In the genomic region with DNA sequence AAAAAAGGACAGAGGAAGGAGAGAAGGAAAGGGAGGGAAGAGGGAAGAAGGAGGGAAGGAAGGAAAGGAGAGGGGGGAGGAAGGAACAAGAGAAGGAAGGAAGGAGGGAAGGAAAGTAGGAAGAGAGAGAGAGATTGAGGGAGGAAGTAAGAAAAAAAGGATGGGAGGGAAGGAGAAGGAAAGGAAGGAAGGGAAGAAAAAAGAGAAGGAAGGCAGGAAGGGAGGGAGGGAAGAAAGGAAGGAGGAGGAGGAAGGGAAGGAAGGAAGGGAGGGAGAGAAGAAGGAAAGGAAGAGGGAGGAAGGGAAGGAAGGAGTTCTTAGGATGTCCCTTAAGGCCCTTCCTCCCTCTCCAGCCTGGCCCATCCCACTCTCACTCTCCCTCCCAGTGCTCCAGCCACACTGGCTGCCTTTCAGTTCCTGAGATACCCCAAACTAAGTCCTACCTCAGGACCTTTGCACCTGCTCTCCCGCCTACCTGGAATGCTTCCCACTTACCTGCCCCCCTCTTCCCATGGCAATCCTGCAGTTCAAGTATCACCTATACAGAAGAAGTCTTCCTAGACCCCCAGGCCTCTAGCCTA, we compare ENCODE assay signal across 33 cellular contexts. TPM values are rescaled to one million over a fixed set of nuclear protein-coding genes. Genes with fewer than 3 reads are reported as not detected.
"Had no signal": no experiment of that assay in that cellular context is flagged by ENCODE, and none has a peak within 500 bp of the region (broad histone marks: within the 10 kb centered on the region; RNA-seq: fewer than 3 reads in every experiment).

No MANE protein-coding gene starts in this region.

- H3K36me3 ChIP-seq: colonic mucosa, esophagus muscularis mucosa, gastroesophageal sphincter, heart left ventricle, neutrophil, pancreas, right lobe of liver, suprapubic skin, transverse colon, upper lobe of right lung, vagina had no signal

- H3K9me3 Mint-ChIP-seq: dendritic cell treated with granulocyte-macrophage colony-stimulating factor and Interleukin-4, amounts not matched to agents 40 ng/mL and 50 ng/mL, for 4 days; endodermal cell; mesothelial cell of epicardium; natural killer cell treated with Interleukin-12 subunit alpha and Interleukin-12 subunit beta and Interleukin-15 and Interleukin-18, amount 100 ng/mL, for 72 hours; stimulated activated naive CD8-positive, alpha-beta T cell treated with anti-CD3 and anti-CD28 coated beads, Interleukin-15, amount 100 ng/mL, for 72 hours had no signal

- H3K4me1 ChIP-seq: colonic mucosa, foreskin keratinocyte, gastroesophageal sphincter, right lobe of liver, upper lobe of right lung had no signal

- H3K27ac Mint-ChIP-seq: dendritic cell treated with granulocyte-macrophage colony-stimulating factor and Interleukin-4, amounts not matched to agents 40 ng/mL and 50 ng/mL, for 4 days; endodermal cell; memory B cell; mesothelial cell of epicardium; naive B cell; natural killer cell treated with Interleukin-12 subunit alpha and Interleukin-12 subunit beta and Interleukin-15 and Interleukin-18, amount 100 ng/mL, for 72 hours; stimulated activated naive CD8-positive, alpha-beta T cell treated with anti-CD3 and anti-CD28 coated beads, Interleukin-15, amount 100 ng/mL, for 72 hours had no signal

- ATAC-seq: foreskin keratinocyte; gastroesophageal sphincter; heart left ventricle; left lobe of liver; mucosa of descending colon; natural killer cell treated with Interleukin-12 subunit alpha and Interleukin-12 subunit beta and Interleukin-15 and Interleukin-18, amount 100 ng/mL, for 72 hours; pancreas; right lobe of liver; stimulated activated naive CD8-positive, alpha-beta T cell treated with anti-CD3 and anti-CD28 coated beads, Interleukin-15, amount 100 ng/mL, for 72 hours; upper lobe of right lung had no signal

- H3K4me2 ChIP-seq: hepatocyte, smooth muscle cell had no signal

- H2AFZ ChIP-seq: hepatocyte had no signal

- FAIRE-seq: kidney, pancreas had no signal

- H3K27me3 ChIP-seq: colonic mucosa, hepatocyte, pancreas, right lobe of liver, vagina had no signal

- H3K9me3 ChIP-seq: colonic mucosa, esophagus muscularis mucosa, gastroesophageal sphincter, heart left ventricle, mucosa of descending colon, neutrophil, pancreas, right lobe of liver, suprapubic skin, transverse colon, upper lobe of right lung, vagina had no signal

- H3K36me3 Mint-ChIP-seq: mesothelial cell of epicardium; natural killer cell treated with Interleukin-12 subunit alpha and Interleukin-12 subunit beta and Interleukin-15 and Interleukin-18, amount 100 ng/mL, for 72 hours had no signal

- H3K4me3 ChIP-seq: colonic mucosa, esophagus muscularis mucosa, gastroesophageal sphincter, heart left ventricle, hepatocyte, lung, mucosa of descending colon, pancreas, right lobe of liver, smooth muscle cell, suprapubic skin, transverse colon, upper lobe of right lung, vagina had no signal

- H3K4me3 Mint-ChIP-seq: dendritic cell treated with granulocyte-macrophage colony-stimulating factor and Interleukin-4, amounts not matched to agents 40 ng/mL and 50 ng/mL, for 4 days; memory B cell; mesothelial cell of epicardium; naive B cell; natural killer cell treated with Interleukin-12 subunit alpha and Interleukin-12 subunit beta and Interleukin-15 and Interleukin-18, amount 100 ng/mL, for 72 hours; stimulated activated naive CD8-positive, alpha-beta T cell treated with anti-CD3 and anti-CD28 coated beads, Interleukin-15, amount 100 ng/mL, for 72 hours had no signal

- H3K79me2 ChIP-seq: hepatocyte had no signal

- DNase-seq: colonic mucosa; effector CD8-positive, alpha-beta T cell; endodermal cell; foreskin keratinocyte; heart left ventricle; mucosa of descending colon; naive B cell; pancreas; right lobe of liver; stimulated activated CD4-positive, alpha-beta T cell treated with anti-CD3 and anti-CD28 coated beads, Interleukin-12 subunit alpha, Interleukin-12 subunit beta, amount 100 ng/mL, for 4 hours; stimulated activated CD4-positive, alpha-beta T cell treated with anti-CD3 and anti-CD28 coated beads, Interleukin-1b, Interleukin-23, amount 100 ng/mL, for 48 hours; stimulated activated CD4-positive, alpha-beta T cell treated with anti-CD3 and anti-CD28 coated beads, Interleukin-4, amount 100 ng/mL, for 1 hour; stimulated activated CD8-positive, alpha-beta memory T cell treated with anti-CD3 and anti-CD28 coated beads, Interleukin-4, amount 100 ng/mL, for 48 hours; stimulated activated naive CD4-positive, alpha-beta T cell; stimulated activated naive CD8-positive, alpha-beta T cell treated with anti-CD3 and anti-CD28 coated beads, Interleukin-15, amount 100 ng/mL, for 72 hours; transverse colon; upper lobe of right lung had no signal

- H3K27ac ChIP-seq: colonic mucosa, epithelial cell of prostate, esophagus muscularis mucosa, foreskin keratinocyte, gastroesophageal sphincter, heart left ventricle, hepatocyte, neutrophil, pancreas, right lobe of liver, suprapubic skin, transverse colon, upper lobe of right lung, vagina had no signal

RNA-seq across cellular contexts. Expression of a gene that starts 21.7 kb away (rescaled TPM):
- total RNA-seq: fibroblast of lung; foreskin keratinocyte; left lobe of liver; natural killer cell treated with Interleukin-12 subunit alpha and Interleukin-12 subunit beta and Interleukin-15 and Interleukin-18, amount 100 ng/mL, for 72 hours had no signal
- polyA plus RNA-seq: fibroblast of lung, foreskin keratinocyte had no signal
